In genomic region chr13:113122571-113123225, GRCh38 we compare ENCODE assay signal across 1 cellular context.
TF ChIP-seq lines count a peak whose summit lies in the region.

F10 (plus strand) TSS chr13:113122799; CDS start chr13:113122856, 57 bp downstream.

TF ChIP-seq in HepG2, 621 proteins besides CTCF, POLR2A, EP300 and RAD21 (continued from another document and continues in another):
- TF ChIP-seq, protein P1, sequence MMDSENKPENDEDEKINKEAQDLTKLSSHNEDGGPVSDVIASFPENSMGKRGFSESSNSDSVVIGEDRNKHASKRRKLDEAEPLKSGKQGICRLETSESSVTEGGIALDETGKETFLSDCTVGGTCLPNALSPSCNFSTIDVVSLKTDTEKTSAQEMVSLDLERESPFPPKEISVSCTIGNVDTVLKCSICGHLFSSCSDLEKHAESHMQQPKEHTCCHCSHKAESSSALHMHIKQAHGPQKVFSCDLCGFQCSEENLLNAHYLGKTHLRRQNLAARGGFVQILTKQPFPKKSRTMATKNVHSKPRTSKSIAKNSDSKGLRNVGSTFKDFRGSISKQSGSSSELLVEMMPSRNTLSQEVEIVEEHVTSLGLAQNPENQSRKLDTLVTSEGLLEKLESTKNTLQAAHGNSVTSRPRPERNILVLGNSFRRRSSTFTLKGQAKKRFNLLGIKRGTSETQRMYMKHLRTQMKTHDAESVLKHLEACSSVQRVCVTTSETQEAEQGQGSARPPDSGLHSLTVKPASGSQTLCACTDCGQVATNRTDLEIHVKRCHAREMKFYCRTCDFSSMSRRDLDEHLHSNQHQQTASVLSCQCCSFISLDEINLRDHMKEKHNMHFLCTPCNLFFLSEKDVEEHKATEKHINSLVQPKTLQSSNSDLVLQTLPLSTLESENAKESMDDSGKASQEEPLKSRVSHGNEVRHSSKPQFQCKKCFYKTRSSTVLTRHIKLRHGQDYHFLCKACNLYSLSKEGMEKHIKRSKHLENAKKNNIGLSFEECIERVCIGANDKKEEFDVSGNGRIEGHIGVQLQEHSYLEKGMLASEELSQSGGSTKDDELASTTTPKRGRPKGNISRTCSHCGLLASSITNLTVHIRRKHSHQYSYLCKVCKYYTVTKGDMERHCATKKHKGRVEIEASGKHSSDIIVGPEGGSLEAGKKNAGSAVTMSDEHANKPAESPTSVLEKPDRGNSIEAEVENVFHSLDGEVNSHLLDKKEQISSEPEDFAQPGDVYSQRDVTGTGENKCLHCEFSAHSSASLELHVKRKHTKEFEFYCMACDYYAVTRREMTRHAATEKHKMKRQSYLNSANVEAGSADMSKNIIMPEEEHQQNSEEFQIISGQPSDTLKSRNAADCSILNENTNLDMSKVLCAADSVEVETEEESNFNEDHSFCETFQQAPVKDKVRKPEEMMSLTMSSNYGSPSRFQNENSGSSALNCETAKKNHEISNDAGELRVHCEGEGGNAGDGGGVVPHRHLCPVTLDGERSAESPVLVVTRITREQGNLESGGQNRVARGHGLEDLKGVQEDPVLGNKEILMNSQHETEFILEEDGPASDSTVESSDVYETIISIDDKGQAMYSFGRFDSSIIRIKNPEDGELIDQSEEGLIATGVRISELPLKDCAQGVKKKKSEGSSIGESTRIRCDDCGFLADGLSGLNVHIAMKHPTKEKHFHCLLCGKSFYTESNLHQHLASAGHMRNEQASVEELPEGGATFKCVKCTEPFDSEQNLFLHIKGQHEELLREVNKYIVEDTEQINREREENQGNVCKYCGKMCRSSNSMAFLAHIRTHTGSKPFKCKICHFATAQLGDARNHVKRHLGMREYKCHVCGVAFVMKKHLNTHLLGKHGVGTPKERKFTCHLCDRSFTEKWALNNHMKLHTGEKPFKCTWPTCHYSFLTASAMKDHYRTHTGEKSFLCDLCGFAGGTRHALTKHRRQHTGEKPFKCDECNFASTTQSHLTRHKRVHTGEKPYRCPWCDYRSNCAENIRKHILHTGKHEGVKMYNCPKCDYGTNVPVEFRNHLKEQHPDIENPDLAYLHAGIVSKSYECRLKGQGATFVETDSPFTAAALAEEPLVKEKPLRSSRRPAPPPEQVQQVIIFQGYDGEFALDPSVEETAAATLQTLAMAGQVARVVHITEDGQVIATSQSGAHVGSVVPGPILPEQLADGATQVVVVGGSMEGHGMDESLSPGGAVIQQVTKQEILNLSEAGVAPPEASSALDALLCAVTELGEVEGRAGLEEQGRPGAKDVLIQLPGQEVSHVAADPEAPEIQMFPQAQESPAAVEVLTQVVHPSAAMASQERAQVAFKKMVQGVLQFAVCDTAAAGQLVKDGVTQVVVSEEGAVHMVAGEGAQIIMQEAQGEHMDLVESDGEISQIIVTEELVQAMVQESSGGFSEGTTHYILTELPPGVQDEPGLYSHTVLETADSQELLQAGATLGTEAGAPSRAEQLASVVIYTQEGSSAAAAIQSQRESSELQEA (CRISPR knock-in tag; IDR thresholded peaks at IDR 0.05; ENCODE audit: not compliant biosample characterization), result peak; percentile 48
- TF ChIP-seq HNRNPH1 (optimal IDR thresholded peaks at IDR 0.05; ENCODE audit: low read depth, low read length) (no peak), ZKSCAN5 (CRISPR knock-in tag; IDR thresholded peaks at IDR 0.05) (peak; percentile 57), TCF7 (IDR thresholded peaks at IDR 0.05; ENCODE audit: low read depth) (no peak), SMAD3 (CRISPR knock-in tag; IDR thresholded peaks at IDR 0.05) (0 out of 2 replicates have a peak, but pooled peaks have one; percentile 5), FOSL1 (CRISPR knock-in tag; IDR thresholded peaks at IDR 0.05; ENCODE audit: borderline replicate concordance) (no peak), RARG (CRISPR knock-in tag; IDR thresholded peaks at IDR 0.05; ENCODE audit: low read depth) (no peak), NFIC (IDR thresholded peaks at IDR 0.05; ENCODE audit: low read length) (no peak), SRY (CRISPR knock-in tag; IDR thresholded peaks at IDR 0.05) (no peak; the same call in 1 of the 2 replicates), ZNF878 (CRISPR knock-in tag; IDR thresholded peaks at IDR 0.05) (no peak; the same call in 1 of the 2 replicates), PRPF4 (IDR thresholded peaks at IDR 0.05; ENCODE audit: low read depth, low read length, poor library complexity, severe bottlenecking) (no peak), ZNF383 (CRISPR knock-in tag; IDR thresholded peaks at IDR 0.05; ENCODE audit: borderline replicate concordance) (no peak), MATR3 (CRISPR knock-in tag; IDR thresholded peaks at IDR 0.05) (no peak), TAF1 (CRISPR knock-in tag; IDR thresholded peaks at IDR 0.05) (peak; percentile 98), NR1H2 (CRISPR knock-in tag; IDR thresholded peaks at IDR 0.05; ENCODE audit: borderline replicate concordance, low read depth) (no peak), ZNF20 (CRISPR knock-in tag; IDR thresholded peaks at IDR 0.05) (no peak), ZNF850 (CRISPR knock-in tag; conservative IDR thresholded peaks at IDR 0.05) (no peak), SP5 (CRISPR knock-in tag; IDR thresholded peaks at IDR 0.05; ENCODE audit: borderline replicate concordance, low read depth) (0 out of 2 replicates have a peak, but pooled peaks have one; percentile 37), ZSCAN12 (CRISPR knock-in tag; IDR thresholded peaks at IDR 0.05) (0 out of 2 replicates have a peak, but pooled peaks have one; percentile 86), MBNL3 (CRISPR knock-in tag; conservative IDR thresholded peaks at IDR 0.05) (no peak), CBFB (CRISPR knock-in tag; IDR thresholded peaks at IDR 0.05) (peak; percentile 31; the same call in 1 of the 2 replicates), ARID3A (IDR thresholded peaks at IDR 0.05; ENCODE audit: low read depth, low read length) (peak; percentile 17; the same call in 1 of the 2 replicates), PAF1 (CRISPR knock-in tag; IDR thresholded peaks at IDR 0.05) (no peak), SYNCRIP (IDR thresholded peaks at IDR 0.05; ENCODE audit: insufficient read depth, low read depth, low read length) (no peak), ZFP36L2 (CRISPR knock-in tag; IDR thresholded peaks at IDR 0.05) (no peak), CHCHD3 (CRISPR knock-in tag; IDR thresholded peaks at IDR 0.05) (no peak), NAIF1 (CRISPR knock-in tag; IDR thresholded peaks at IDR 0.05; ENCODE audit: borderline replicate concordance) (no peak), ZNF180 (CRISPR knock-in tag; IDR thresholded peaks at IDR 0.05; ENCODE audit: borderline replicate concordance, low read depth) (peak; percentile 48; the same call in 1 of the 2 replicates), RERE (CRISPR knock-in tag; IDR thresholded peaks at IDR 0.05; ENCODE audit: low read depth) (peak; percentile 55; the same call in 1 of the 2 replicates), KDM5B (CRISPR knock-in tag; IDR thresholded peaks at IDR 0.05; ENCODE audit: borderline replicate concordance) (peak; percentile 88; the same call in 1 of the 2 replicates), SMYD3 (CRISPR knock-in tag; IDR thresholded peaks at IDR 0.05) (peak; percentile 97), ZNF382 (CRISPR knock-in tag; IDR thresholded peaks at IDR 0.05; ENCODE audit: borderline replicate concordance) (no peak), JUND (CRISPR knock-in tag; IDR thresholded peaks at IDR 0.05) (peak; percentile 37; the same call in 1 of the 2 replicates), CREM (IDR thresholded peaks at IDR 0.05) (0 out of 2 replicates have a peak, but pooled peaks have one; percentile 46), CREM (CRISPR knock-in tag; IDR thresholded peaks at IDR 0.05) (no peak), THYN1 (CRISPR knock-in tag; IDR thresholded peaks at IDR 0.05; ENCODE audit: borderline replicate concordance, low read depth) (no peak), KLF12 (CRISPR knock-in tag; IDR thresholded peaks at IDR 0.05; ENCODE audit: borderline replicate concordance) (peak; percentile 95; the same call in 1 of the 2 replicates), ZNF747 (CRISPR knock-in tag; IDR thresholded peaks at IDR 0.05; ENCODE audit: borderline replicate concordance) (peak; percentile 71; the same call in 1 of the 2 replicates), RXRB (CRISPR knock-in tag; IDR thresholded peaks at IDR 0.05; ENCODE audit: borderline replicate concordance) (peak; percentile 72), CBX5 (CRISPR knock-in tag; IDR thresholded peaks at IDR 0.05; ENCODE audit: borderline replicate concordance) (no peak; the same call in 1 of the 2 replicates)
- TF ChIP-seq, protein P2, sequence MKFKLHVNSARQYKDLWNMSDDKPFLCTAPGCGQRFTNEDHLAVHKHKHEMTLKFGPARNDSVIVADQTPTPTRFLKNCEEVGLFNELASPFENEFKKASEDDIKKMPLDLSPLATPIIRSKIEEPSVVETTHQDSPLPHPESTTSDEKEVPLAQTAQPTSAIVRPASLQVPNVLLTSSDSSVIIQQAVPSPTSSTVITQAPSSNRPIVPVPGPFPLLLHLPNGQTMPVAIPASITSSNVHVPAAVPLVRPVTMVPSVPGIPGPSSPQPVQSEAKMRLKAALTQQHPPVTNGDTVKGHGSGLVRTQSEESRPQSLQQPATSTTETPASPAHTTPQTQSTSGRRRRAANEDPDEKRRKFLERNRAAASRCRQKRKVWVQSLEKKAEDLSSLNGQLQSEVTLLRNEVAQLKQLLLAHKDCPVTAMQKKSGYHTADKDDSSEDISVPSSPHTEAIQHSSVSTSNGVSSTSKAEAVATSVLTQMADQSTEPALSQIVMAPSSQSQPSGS (CRISPR knock-in tag; IDR thresholded peaks at IDR 0.05), result 0 out of 2 replicates have a peak, but pooled peaks have one; percentile 58
- TF ChIP-seq, protein P3, sequence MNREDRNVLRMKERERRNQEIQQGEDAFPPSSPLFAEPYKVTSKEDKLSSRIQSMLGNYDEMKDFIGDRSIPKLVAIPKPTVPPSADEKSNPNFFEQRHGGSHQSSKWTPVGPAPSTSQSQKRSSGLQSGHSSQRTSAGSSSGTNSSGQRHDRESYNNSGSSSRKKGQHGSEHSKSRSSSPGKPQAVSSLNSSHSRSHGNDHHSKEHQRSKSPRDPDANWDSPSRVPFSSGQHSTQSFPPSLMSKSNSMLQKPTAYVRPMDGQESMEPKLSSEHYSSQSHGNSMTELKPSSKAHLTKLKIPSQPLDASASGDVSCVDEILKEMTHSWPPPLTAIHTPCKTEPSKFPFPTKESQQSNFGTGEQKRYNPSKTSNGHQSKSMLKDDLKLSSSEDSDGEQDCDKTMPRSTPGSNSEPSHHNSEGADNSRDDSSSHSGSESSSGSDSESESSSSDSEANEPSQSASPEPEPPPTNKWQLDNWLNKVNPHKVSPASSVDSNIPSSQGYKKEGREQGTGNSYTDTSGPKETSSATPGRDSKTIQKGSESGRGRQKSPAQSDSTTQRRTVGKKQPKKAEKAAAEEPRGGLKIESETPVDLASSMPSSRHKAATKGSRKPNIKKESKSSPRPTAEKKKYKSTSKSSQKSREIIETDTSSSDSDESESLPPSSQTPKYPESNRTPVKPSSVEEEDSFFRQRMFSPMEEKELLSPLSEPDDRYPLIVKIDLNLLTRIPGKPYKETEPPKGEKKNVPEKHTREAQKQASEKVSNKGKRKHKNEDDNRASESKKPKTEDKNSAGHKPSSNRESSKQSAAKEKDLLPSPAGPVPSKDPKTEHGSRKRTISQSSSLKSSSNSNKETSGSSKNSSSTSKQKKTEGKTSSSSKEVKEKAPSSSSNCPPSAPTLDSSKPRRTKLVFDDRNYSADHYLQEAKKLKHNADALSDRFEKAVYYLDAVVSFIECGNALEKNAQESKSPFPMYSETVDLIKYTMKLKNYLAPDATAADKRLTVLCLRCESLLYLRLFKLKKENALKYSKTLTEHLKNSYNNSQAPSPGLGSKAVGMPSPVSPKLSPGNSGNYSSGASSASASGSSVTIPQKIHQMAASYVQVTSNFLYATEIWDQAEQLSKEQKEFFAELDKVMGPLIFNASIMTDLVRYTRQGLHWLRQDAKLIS (CRISPR knock-in tag; IDR thresholded peaks at IDR 0.05), result peak; percentile 63; the same call in 1 of the 2 replicates
